Comparison of ENCODE assay signal across 24 cellular contexts in the genomic region with DNA sequence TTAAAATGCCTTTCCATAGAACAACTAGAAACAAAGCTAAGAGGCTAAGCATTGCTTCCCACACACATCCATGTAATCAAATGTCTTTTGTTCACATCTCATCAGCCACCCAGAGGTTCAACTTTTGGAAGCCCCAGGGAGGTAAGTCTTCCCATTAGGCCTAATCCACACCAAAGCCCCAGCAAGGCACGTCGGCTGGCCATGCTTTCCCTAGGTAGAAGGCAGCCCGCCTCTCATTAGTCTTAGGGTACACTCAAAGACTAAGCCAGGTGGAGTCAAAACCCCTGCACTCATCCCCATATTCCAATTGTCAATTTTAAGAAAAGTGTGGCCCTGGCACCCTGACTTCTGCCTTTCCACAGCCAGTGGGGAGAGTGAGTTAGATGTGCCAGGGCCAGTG.
"Had no signal": no experiment of that assay in that cellular context is flagged by ENCODE, and none has a peak within 500 bp of the region (broad histone marks: within the 10 kb centered on the region; RNA-seq: fewer than 3 reads in every experiment).

No MANE protein-coding gene starts in this region.

- H3K27ac Mint-ChIP-seq: activated CD8-positive, alpha-beta T cell treated with anti-CD3 and anti-CD28 coated beads, Interleukin-2, amount 10 ng/mL, durations not matched to agents 7 days and 5 days; activated naive CD8-positive, alpha-beta T cell treated with anti-CD3 and anti-CD28 coated beads, Interleukin-2, amount 10 ng/mL, durations not matched to agents 7 days and 5 days; T-cell had no signal

- H3K4me1 Mint-ChIP-seq: activated naive CD8-positive, alpha-beta T cell treated with anti-CD3 and anti-CD28 coated beads, Interleukin-2, amount 10 ng/mL, durations not matched to agents 7 days and 5 days; T-cell had no signal

- H3K27me3 Mint-ChIP-seq: activated naive CD8-positive, alpha-beta T cell treated with anti-CD3 and anti-CD28 coated beads, Interleukin-2, amount 10 ng/mL, durations not matched to agents 7 days and 5 days had no signal

- H3K4me3 Mint-ChIP-seq: activated CD8-positive, alpha-beta T cell treated with anti-CD3 and anti-CD28 coated beads, Interleukin-2, amount 10 ng/mL, durations not matched to agents 7 days and 5 days; activated naive CD8-positive, alpha-beta T cell treated with anti-CD3 and anti-CD28 coated beads, Interleukin-2, amount 10 ng/mL, durations not matched to agents 7 days and 5 days; T-cell had no signal

- H3K27me3 ChIP-seq: adrenal gland had no signal

- H3K4me3 ChIP-seq: adrenal gland, SK-N-MC had no signal

- ATAC-seq: activated CD8-positive, alpha-beta T cell treated with anti-CD3 and anti-CD28 coated beads, Interleukin-2, amount 10 ng/mL, durations not matched to agents 7 days and 5 days; Panc1; Right ventricle myocardium inferior; T-cell had no signal

- H3K9me3 ChIP-seq: adrenal gland had no signal

- DNase-seq: activated CD4-positive, alpha-beta T cell treated with anti-CD3 and anti-CD28 coated beads for 4 hours; activated CD8-positive, alpha-beta memory T cell treated with anti-CD3 and anti-CD28 coated beads, Interleukin-2, amount 50 U/mL, for 48 hours; activated CD8-positive, alpha-beta T cell treated with anti-CD3 and anti-CD28 coated beads, Interleukin-2, amount 10 ng/mL, durations not matched to agents 7 days and 5 days; activated naive CD4-positive, alpha-beta T cell treated with anti-CD3 and anti-CD28 coated beads, Interleukin-2, amount 50 U/mL, for 16 hours; activated naive CD8-positive, alpha-beta T cell treated with anti-CD3 and anti-CD28 coated beads, Interleukin-2, amount 10 ng/mL, durations not matched to agents 7 days and 5 days; activated T-cell treated with anti-CD3 and anti-CD28 coated beads, Interleukin-2, amount 50 U/mL, for 1 hour; adrenal gland; anterior cingulate cortex; caudate nucleus; KG1; NCI-H1092; NCI-H2029; NCI-H2227 treated with DMSO at 0.1 percent for 48 hours; NCI-H526; NCI-H774; NK-92 treated with Interleukin-12 subunit alpha and Interleukin-12 subunit beta, amount 100 ng/mL, for 24 hours; OCI-M1; RPMI8226; T-cell; T-helper 2 cell; T1000 had no signal

- H3K27ac ChIP-seq: adrenal gland, SK-N-MC had no signal

- H3K4me1 ChIP-seq: adrenal gland had no signal

- H3K36me3 ChIP-seq: adrenal gland had no signal
